8 cellular contexts compared by ENCODE assay signal in genomic region chr16:70576431-70577255, GRCh38. TPM values are rescaled to one million over a fixed set of nuclear protein-coding genes. Genes with fewer than 3 reads are reported as not detected.
DNase-seq lines count a peak whose midpoint lies in the region; ATAC-seq and TF ChIP-seq lines count a peak whose summit lies in the region.

No MANE protein-coding gene starts in this region.

- no peaks in the 10 kb centered on the region for H3K27me3 ChIP-seq in psoas muscle (ENCODE audit: insufficient read depth in 3 of 3, low read length in 2 of 3)

- peaks cover 10 to 27% of the 10 kb centered on the region in 2 donors for H3K36me3 ChIP-seq in psoas muscle (ENCODE audit: insufficient read depth in 1 of 2, low read depth in 1 of 2)

- H3K9me3 ChIP-seq in psoas muscle, result no peaks in the 10 kb centered on the region

- H3K27ac ChIP-seq in psoas muscle, result peak overlapping the region; percentile 32

- intact Hi-C loops in psoas muscle (cut with DNase I), result no loop called here

- H3K4me1 ChIP-seq in psoas muscle, result peaks cover 49% of the 10 kb centered on the region

- TF ChIP-seq CTCF in AG10803 (conservative IDR thresholded peaks at IDR 0.05; ENCODE audit: low read length) (no peak), psoas muscle (IDR thresholded peaks at IDR 0.05) (no peak)

- H3K4me3 ChIP-seq in AG10803 (ENCODE audit: low read length) (no peak overlapping the region), psoas muscle (no peak overlapping the region)

- ATAC-seq in GM18511 (IDR thresholded peaks at IDR 0.05; ENCODE audit: unreplicated experiment), result peak; percentile 91
- peak; percentile 83 for ATAC-seq in HG02884 (IDR thresholded peaks at IDR 0.05; ENCODE audit: unreplicated experiment)
- ATAC-seq in psoas muscle, result peak in 3 of 4 donors; percentile 1 to 13 (median 13)

- WGBS in psoas muscle, 3 donors, result 48 to 49% (median 48%) methylated on average over 10 of the region's 10 CpGs

- DNase-seq in AG10803 (ENCODE audit: low read depth), result peak; percentile 84
- peak; percentile 51 for DNase-seq in NOMO-1 treated with DMSO at 0.1 percent for 48 hours (lab: John Stamatoyannopoulos, UW; ENCODE audit: unreplicated experiment)
- DNase-seq in dermis blood vessel endothelial cell, result peak; percentile 88
- no peak for DNase-seq in psoas muscle
- DNase-seq in stimulated activated CD4-positive, alpha-beta T cell treated with anti-CD3 and anti-CD28 coated beads, Interleukin-1b, Interleukin-23, amount 100 ng/mL, for 48 hours, result no peak
- DNase-seq in stimulated activated naive CD4-positive, alpha-beta T cell treated with Interleukin-2 at 50 U/mL for 16 hours (lab: John Stamatoyannopoulos, UW), result no peak

RNA-seq across cellular contexts. Expression of gene SF3B3, which starts 53.0 kb away (rescaled TPM):
- total RNA-seq in dermis blood vessel endothelial cell (96.3 and 148 TPM in 2 replicates), psoas muscle (100 to 1,000 TPM; 145 to 178 (median 157) TPM)
- 100 to 1,000 TPM in 1 of 3 donors, 10 to 100 TPM in 2; 50.0 to 117 (median 59.9) TPM for polyA plus RNA-seq in psoas muscle

RNA-seq across cellular contexts. Expression of gene COG4, which starts 53.3 kb away (rescaled TPM):
- total RNA-seq in dermis blood vessel endothelial cell (93.8 and 98.0 TPM in 2 replicates), psoas muscle (10 to 100 TPM; 41.7 to 77.8 (median 64.9) TPM)
- polyA plus RNA-seq in psoas muscle, result 10 to 100 TPM; 29.1 to 80.3 (median 41.4) TPM

Comparison
In these comparisons a context has a peak if more than half of its experiments do, and no peak if none do; other contexts are left out.
1. DNase-seq: peak in AG10803 (single experiment), NOMO-1 treated with DMSO at 0.1 percent for 48 hours (single experiment) and dermis blood vessel endothelial cell (single experiment); none in psoas muscle (0 of 2), stimulated activated CD4-positive, alpha-beta T cell treated with anti-CD3 and anti-CD28 coated beads, Interleukin-1b, Interleukin-23, amount 100 ng/mL, for 48 hours (single experiment) and stimulated activated naive CD4-positive, alpha-beta T cell treated with Interleukin-2 at 50 U/mL for 16 hours (single experiment).
2. ATAC-seq: peak in every context shown above with its lines; median percentile 91 in GM18511; 83 in HG02884; 13 in psoas muscle.